ENCODE assay signal across 12 cellular contexts in the genomic region with DNA sequence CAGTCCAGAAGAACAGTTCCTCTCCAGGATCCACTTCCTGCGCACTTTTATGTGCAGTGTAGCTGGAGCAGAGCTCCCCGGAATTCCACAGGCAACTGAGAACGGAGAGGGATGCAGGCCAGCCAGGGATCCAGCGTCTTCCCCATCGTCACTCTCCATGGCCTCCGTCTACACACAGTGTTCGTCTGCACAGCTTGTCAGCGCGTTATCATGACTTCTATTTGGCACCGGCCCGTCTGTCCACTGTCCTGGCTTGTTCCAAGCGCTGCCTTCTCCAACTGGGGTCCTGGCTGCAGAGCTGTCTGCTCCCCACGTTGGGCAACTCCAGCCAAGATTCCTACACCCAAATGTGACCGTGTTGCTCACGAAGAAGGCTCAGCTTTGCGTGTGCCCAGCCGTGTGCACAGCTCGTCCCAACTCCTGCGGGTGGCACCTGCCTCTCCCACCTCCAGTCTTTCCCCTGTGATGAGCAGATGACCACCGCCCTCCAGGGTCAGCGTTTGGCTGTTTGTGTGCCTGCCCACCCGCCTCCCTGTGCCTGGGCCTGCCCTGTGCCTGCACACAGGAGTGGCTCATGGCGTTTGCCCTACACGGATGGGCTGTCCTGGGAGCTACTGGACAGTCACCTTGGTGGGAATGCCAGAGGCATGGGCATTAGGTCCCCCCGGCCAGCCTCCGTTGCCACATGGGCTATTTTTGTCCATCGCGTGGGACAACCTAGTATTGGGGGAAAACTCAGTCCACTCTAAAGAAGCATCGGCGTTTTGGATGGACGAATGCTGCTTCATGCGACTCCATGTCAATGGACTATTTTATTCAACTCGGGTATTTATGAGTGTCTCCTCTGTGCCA. TPM values are rescaled to one million over a fixed set of nuclear protein-coding genes. Genes with fewer than 3 reads are reported as not detected.
DNase-seq lines count a peak whose midpoint lies in the region; ATAC-seq, FAIRE-seq and TF ChIP-seq lines count a peak whose summit lies in the region.
"Had no signal": no experiment of that assay in that cellular context is flagged by ENCODE, and none has a peak within 500 bp of the region (broad histone marks: within the 10 kb centered on the region; RNA-seq: fewer than 3 reads in every experiment).

No MANE protein-coding gene starts in this region.

- ATAC-seq in CD4-positive, alpha-beta T cell (ENCODE audit: poor library complexity): no peak
- no peak for ATAC-seq in T-cell (replicated peaks in 1 of 4)
- ATAC-seq in GM19395 (IDR thresholded peaks at IDR 0.05; ENCODE audit: unreplicated experiment): no peak

- H3K9me3 Mint-ChIP-seq in CD4-positive, alpha-beta T cell: no peaks in the 10 kb centered on the region
- no peaks in the 10 kb centered on the region for H3K9me3 Mint-ChIP-seq in T-cell
- peaks cover 9% of the 10 kb centered on the region for H3K9me3 Mint-ChIP-seq in endothelial cell (ENCODE audit: unreplicated experiment)

- no peak overlapping the region for H3K4me3 ChIP-seq in ovary
- H3K4me3 ChIP-seq in esophagus squamous epithelium: no peak overlapping the region

- no peaks in the 10 kb centered on the region for H3K9me3 ChIP-seq in CD4-positive, alpha-beta T cell (ENCODE audit: control insufficient read depth, low read length)
- H3K9me3 ChIP-seq in ovary: no peaks in the 10 kb centered on the region
- H3K9me3 ChIP-seq in esophagus squamous epithelium: peaks cover 0 to 32% (median 0%) of the 10 kb centered on the region in 3 donors
- H3K9me3 ChIP-seq: tibial artery had no signal

- H3K4me1 Mint-ChIP-seq in CD4-positive, alpha-beta T cell (ENCODE audit: low read depth): peaks cover 68% of the 10 kb centered on the region
- H3K4me1 Mint-ChIP-seq in T-cell (peaks cover 71 to 74% (median 72%) of the 10 kb centered on the region in 3 donors), endothelial cell (ENCODE audit: unreplicated experiment) (peaks cover 17% of the 10 kb centered on the region)

- DNase-seq in CD4-positive, alpha-beta T cell: no peak
- DNase-seq in T-cell (no peak), endothelial cell (ENCODE audit: low spot score) (no peak), ovary (peak in 4 of 5 donors; percentile 15 to 38 (median 32)), retina (no peak), esophagus squamous epithelium (lab: John Stamatoyannopoulos, UW) (no peak), H54 (ENCODE audit: insufficient read length, low spot score) (no peak)
- DNase-seq: Calu3, islet precursor cell, NCI-H1092 treated with DMSO at 0.1 percent for 48 hours had no signal

- WGBS in ovary, 3 donors: 96 to 98% (median 97%) methylated on average over 33 of the region's 33 CpGs
- 94 to 95% methylated on average over 18 to 26 of the region's 33 CpGs for WGBS in esophagus squamous epithelium, 2 donors

- no peak for TF ChIP-seq CTCF in CD4-positive, alpha-beta T cell (IDR thresholded peaks at IDR 0.05)
- TF ChIP-seq CTCF in endothelial cell (IDR thresholded peaks at IDR 0.05; ENCODE audit: unreplicated experiment) (no peak), ovary (IDR thresholded peaks at IDR 0.05) (no peak), esophagus squamous epithelium (IDR thresholded peaks at IDR 0.05) (no peak)

- no peak for FAIRE-seq in H54 (lab: Jason Lieb, UNC)

- peak overlapping the region; percentile 97 for H3K4me3 Mint-ChIP-seq in CD4-positive, alpha-beta T cell
- peak overlapping the region; percentile 84 to 92 (median 90) for H3K4me3 Mint-ChIP-seq in T-cell
- peak overlapping the region; percentile 73 for H3K4me3 Mint-ChIP-seq in endothelial cell (ENCODE audit: unreplicated experiment)

- H3K27ac ChIP-seq in CD4-positive, alpha-beta T cell (ENCODE audit: low read depth, low read length): no peak overlapping the region
- H3K27ac ChIP-seq in ovary (no peak overlapping the region), esophagus squamous epithelium (peak overlapping the region in 1 of 4 donors; percentile 99)

- H3K36me3 ChIP-seq in ovary (no peaks in the 10 kb centered on the region), esophagus squamous epithelium (peaks cover 0 to 9% (median 0%) of the 10 kb centered on the region in 3 donors)
- H3K36me3 ChIP-seq: tibial artery had no signal

- CTCF ChIA-PET in CD4-positive, alpha-beta T cell (lab: Charles Lee): interaction anchor here (0.8 to 5.1 kb wide), 2 partner anchors 17 to 95 kb away, joined by 3 to 21 read pairs; no protein-coding TSS in a partner anchor
- CTCF ChIA-PET in T-cell (lab: Charles Lee): interaction anchor here (0.9 to 3.1 kb wide), 3 partner anchors 15 to 17 kb away, joined by 3 to 13 read pairs (median 4); no protein-coding TSS in a partner anchor

- TF ChIP-seq EP300 in ovary (IDR thresholded peaks at IDR 0.05): no peak

- no peaks in the 10 kb centered on the region for H3K27me3 ChIP-seq in CD4-positive, alpha-beta T cell (ENCODE audit: control insufficient read depth, insufficient read depth, low read length)
- H3K27me3 ChIP-seq in ovary (no peaks in the 10 kb centered on the region), esophagus squamous epithelium (no peaks in the 10 kb centered on the region)
- H3K27me3 ChIP-seq: tibial artery had no signal

- peaks cover 43% of the 10 kb centered on the region for H3K36me3 Mint-ChIP-seq in CD4-positive, alpha-beta T cell (ENCODE audit: low read depth)
- H3K36me3 Mint-ChIP-seq in T-cell: no peaks in the 10 kb centered on the region
- H3K36me3 Mint-ChIP-seq in endothelial cell (ENCODE audit: low read depth, unreplicated experiment): peaks cover 45% of the 10 kb centered on the region

- H3K27ac Mint-ChIP-seq in CD4-positive, alpha-beta T cell: peak overlapping the region; percentile 98
- H3K27ac Mint-ChIP-seq in T-cell (peak overlapping the region; percentile 91 to 95), endothelial cell (ENCODE audit: unreplicated experiment) (peak overlapping the region; percentile 24)

- no peaks in the 10 kb centered on the region for H3K27me3 Mint-ChIP-seq in CD4-positive, alpha-beta T cell
- no peaks in the 10 kb centered on the region for H3K27me3 Mint-ChIP-seq in T-cell
- peaks cover 13% of the 10 kb centered on the region for H3K27me3 Mint-ChIP-seq in endothelial cell (ENCODE audit: unreplicated experiment)

- POLR2A ChIA-PET in CD4-positive, alpha-beta T cell (lab: Charles Lee): interaction anchor here (5.0 to 7.3 kb wide), 3 partner anchors 15 to 96 kb away, joined by 41 to 178 read pairs (median 48); a partner anchor contains a TSS
- POLR2A ChIA-PET in T-cell (lab: Charles Lee): interaction anchor here in 1 of 2 donors (0.7 kb wide), 1 partner anchor 16 kb away, joined by 3 read pairs; no protein-coding TSS in a partner anchor

- H3K4me1 ChIP-seq in ovary (ENCODE audit: insufficient read depth) (peaks cover 18% of the 10 kb centered on the region), esophagus squamous epithelium (peaks cover 22 to 44% (median 23%) of the 10 kb centered on the region in 3 donors)

- intact Hi-C loops in CD4-positive, alpha-beta T cell (cut with DNase I, micrococcal nuclease): no loop called here
- intact Hi-C loops in ovary (cut with DNase I) (no loop called here), esophagus squamous epithelium (cut with DNase I) (loop anchor here (5.0 kb wide), 1 partner anchor 96 kb away; a partner anchor contains a TSS)

- no peak for TF ChIP-seq POLR2A in ovary (IDR thresholded peaks at IDR 0.05)
- TF ChIP-seq POLR2A in esophagus squamous epithelium (IDR thresholded peaks at IDR 0.05): no peak
- TF ChIP-seq POLR2A in H54 (IDR thresholded peaks at IDR 0.05; ENCODE audit: low read depth, low read length): no peak

RNA-seq across cellular contexts. Expression of a gene that starts 2.2 kb away (rescaled TPM):
- 100 to 1,000 TPM; 132 to 148 TPM for total RNA-seq in CD4-positive, alpha-beta T cell
- total RNA-seq in T-cell (100 to 1,000 TPM; 185 to 232 (median 207) TPM), endothelial cell (ENCODE audit: unreplicated experiment) (165 TPM), ovary (100 to 1,000 TPM in 6 of 7 donors, 10 to 100 TPM in 1; 89.5 to 231 (median 154) TPM), esophagus squamous epithelium (100 to 1,000 TPM in 3 of 4 donors, 10 to 100 TPM in 1; 72.2 to 121 (median 113) TPM)
- 100 to 1,000 TPM in 1 of 2 donors, 10 to 100 TPM in 1; 45.7 to 124 TPM for polyA plus RNA-seq in ovary

RNA-seq across cellular contexts. Expression of a gene that starts 38.5 kb away (rescaled TPM):
- 10 to 100 TPM; 61.5 to 63.2 TPM for total RNA-seq in CD4-positive, alpha-beta T cell
- total RNA-seq in T-cell (100 to 1,000 TPM in 2 of 5 donors, 10 to 100 TPM in 3; 62.3 to 114 (median 87.2) TPM), endothelial cell (ENCODE audit: unreplicated experiment) (68.2 TPM), ovary (10 to 100 TPM; 48.3 to 71.3 (median 56.7) TPM), esophagus squamous epithelium (10 to 100 TPM; 56.6 to 78.7 (median 67.5) TPM)
- polyA plus RNA-seq in ovary: 10 to 100 TPM; 23.8 to 60.7 TPM

Comparison
In these comparisons a context has a peak if more than half of its experiments do, and no peak if none do; other contexts are left out.
1. DNase-seq: peak in ovary (4 of 5); none in CD4-positive, alpha-beta T cell (0 of 10), T-cell (0 of 34), endothelial cell (single experiment), retina (single experiment), esophagus squamous epithelium (single experiment) and H54 (single experiment).
2. H3K27ac Mint-ChIP-seq: peak in every context shown above with its lines; median percentile 98 in CD4-positive, alpha-beta T cell; 93 in T-cell; 24 in endothelial cell.
3. Peak in every context shown above with its lines, with median percentiles within 50 percentile points of each other: H3K4me3 Mint-ChIP-seq.